ENCODE assay signal across 22 cellular contexts in the genomic region with DNA sequence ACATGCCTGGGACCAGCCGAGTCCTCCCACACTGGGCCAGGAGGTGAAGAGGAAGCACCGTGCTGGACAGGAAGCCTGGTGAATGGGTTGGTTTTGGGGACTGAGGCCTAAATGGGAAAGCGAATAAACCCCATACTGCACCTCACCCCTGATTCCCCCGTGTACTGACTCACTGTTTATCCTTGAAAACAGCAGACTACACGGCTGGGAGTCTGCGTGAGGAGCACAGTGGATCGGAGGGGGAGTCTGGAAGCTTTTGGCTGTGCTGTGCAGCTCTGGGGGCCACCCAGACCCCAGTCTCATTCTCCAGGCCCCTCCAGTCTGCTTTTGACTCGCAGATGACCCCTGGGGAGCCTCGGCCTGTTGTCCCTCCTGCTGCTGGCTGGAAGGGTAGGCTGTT.
DNase-seq lines count a peak whose midpoint lies in the region; ATAC-seq and TF ChIP-seq lines count a peak whose summit lies in the region.
"Had no signal": no experiment of that assay in that cellular context is flagged by ENCODE, and none has a peak within 500 bp of the region (broad histone marks: within the 10 kb centered on the region; RNA-seq: fewer than 3 reads in every experiment).

No MANE protein-coding gene starts in this region.

- ATAC-seq in Right ventricle myocardium inferior = no peak
- no peak for ATAC-seq in heart right ventricle
- no peak for ATAC-seq in aorta (ENCODE audit: low FRiP score)
- no peak for ATAC-seq in GM18907 (IDR thresholded peaks at IDR 0.05; ENCODE audit: unreplicated experiment)
- ATAC-seq: GM12878 had no signal

- H3K27me3 Mint-ChIP-seq in chondrocyte (ENCODE audit: low read depth) (no peaks in the 10 kb centered on the region), glutamatergic neuron (ENCODE audit: unreplicated experiment) (peaks cover 5% of the 10 kb centered on the region)
- H3K27me3 Mint-ChIP-seq: B cell, IgD-negative memory B cell had no signal

- H3K9me3 ChIP-seq in heart right ventricle (peaks cover 0 to 29% (median 14%) of the 10 kb centered on the region in 11 donors), osteoblast (ENCODE audit: low read depth, low read length) (peaks cover 9% of the 10 kb centered on the region), aorta (ENCODE audit: control insufficient read depth, low read length) (peaks cover 3% of the 10 kb centered on the region)

- H3K4me1 Mint-ChIP-seq in chondrocyte (ENCODE audit: low read depth) (peaks cover 6% of the 10 kb centered on the region), glutamatergic neuron (ENCODE audit: low read depth, unreplicated experiment) (no peaks in the 10 kb centered on the region)
- H3K4me1 Mint-ChIP-seq: B cell; CD4-positive, CD25-positive, alpha-beta regulatory T cell; CD8-positive, alpha-beta memory T cell; IgD-negative memory B cell had no signal

- H3K4me1 ChIP-seq in heart right ventricle = no peaks in the 10 kb centered on the region
- H3K4me1 ChIP-seq in osteoblast (ENCODE audit: insufficient read depth, low read length) = no peaks in the 10 kb centered on the region
- H3K4me1 ChIP-seq in aorta (ENCODE audit: control insufficient read depth in 1 of 2, insufficient read depth in 2 of 2, low read length in 2 of 2) = no peaks in the 10 kb centered on the region

- no peaks in the 10 kb centered on the region for H4K20me1 ChIP-seq in osteoblast (ENCODE audit: insufficient read depth, low read length)

- TF ChIP-seq CTCF in heart right ventricle (IDR thresholded peaks at IDR 0.05) = no peak
- no peak for TF ChIP-seq CTCF in chondrocyte (IDR thresholded peaks at IDR 0.05)
- TF ChIP-seq CTCF in osteoblast (IDR thresholded peaks at IDR 0.05; ENCODE audit: extremely low read depth, low read depth, low read length) = no peak
- no peak for TF ChIP-seq CTCF in glutamatergic neuron (IDR thresholded peaks at IDR 0.05; ENCODE audit: partially characterized antibody, unreplicated experiment)

- H3K36me3 Mint-ChIP-seq in chondrocyte (ENCODE audit: low read depth) (peaks cover 6% of the 10 kb centered on the region), glutamatergic neuron (ENCODE audit: unreplicated experiment) (peaks cover 21% of the 10 kb centered on the region)
- H3K36me3 Mint-ChIP-seq: CD4-positive, CD25-positive, alpha-beta regulatory T cell; CD8-positive, alpha-beta memory T cell; IgD-negative memory B cell had no signal

- H3K4me2 ChIP-seq in osteoblast (ENCODE audit: insufficient read depth, low read length) = no peak overlapping the region

- no peaks in the 10 kb centered on the region for H3K79me2 ChIP-seq in osteoblast (ENCODE audit: insufficient read depth, low read length)

- no peak overlapping the region for H2AFZ ChIP-seq in osteoblast (ENCODE audit: low read length)
- H2AFZ ChIP-seq: GM23248 had no signal

- H3K27ac Mint-ChIP-seq in chondrocyte (ENCODE audit: unreplicated experiment) = no peak overlapping the region
- no peak overlapping the region for H3K27ac Mint-ChIP-seq in glutamatergic neuron (ENCODE audit: unreplicated experiment)
- H3K27ac Mint-ChIP-seq: B cell; CD4-positive, CD25-positive, alpha-beta regulatory T cell; CD8-positive, alpha-beta memory T cell; IgD-negative memory B cell had no signal

- H3K4me3 ChIP-seq in heart right ventricle = no peak overlapping the region
- no peak overlapping the region for H3K4me3 ChIP-seq in osteoblast (ENCODE audit: insufficient read depth, low read length)
- no peak overlapping the region for H3K4me3 ChIP-seq in aorta (ENCODE audit: low read length in 2 of 2)
- H3K4me3 ChIP-seq: GM12878, GM23248 had no signal

- intact Hi-C loops in Right ventricle myocardium inferior (cut with DNase I) (no loop called here), heart right ventricle (cut with DNase I) (no loop called here), aorta (cut with DNase I) (no loop called here)

- H3K4me3 Mint-ChIP-seq in chondrocyte (ENCODE audit: unreplicated experiment) (no peak overlapping the region), glutamatergic neuron (ENCODE audit: unreplicated experiment) (no peak overlapping the region)
- H3K4me3 Mint-ChIP-seq: B cell; CD4-positive, CD25-positive, alpha-beta regulatory T cell; CD8-positive, alpha-beta memory T cell; IgD-negative memory B cell had no signal

- no peaks in the 10 kb centered on the region for H3K27me3 ChIP-seq in heart right ventricle
- peaks cover 3% of the 10 kb centered on the region for H3K27me3 ChIP-seq in osteoblast (ENCODE audit: insufficient read depth, low read length)
- H3K27me3 ChIP-seq in aorta (ENCODE audit: control insufficient read depth in 1 of 2, insufficient read depth in 2 of 2, low read length in 1 of 2) = no peaks in the 10 kb centered on the region

- WGBS in heart right ventricle, 2 donors = 63 to 73% methylated on average over 9 of the region's 9 CpGs
- 92% methylated on average over 9 of the region's 9 CpGs for WGBS in aorta, 2 donors

- H3K36me3 ChIP-seq in heart right ventricle = no peaks in the 10 kb centered on the region
- H3K36me3 ChIP-seq in osteoblast (ENCODE audit: insufficient read depth, low read length) = no peaks in the 10 kb centered on the region
- H3K36me3 ChIP-seq in aorta (ENCODE audit: control insufficient read depth in 1 of 2, insufficient read depth in 2 of 2, low read length in 1 of 2) = no peaks in the 10 kb centered on the region

- H3K27ac ChIP-seq in heart right ventricle (no peak overlapping the region), osteoblast (ENCODE audit: low read depth, low read length) (no peak overlapping the region), aorta (ENCODE audit: low read depth in 1 of 2, low read length in 2 of 2) (no peak overlapping the region)
- H3K27ac ChIP-seq: 22Rv1, GM23248, HL-60 had no signal

- peaks cover 14% of the 10 kb centered on the region for H3K9me3 Mint-ChIP-seq in chondrocyte (ENCODE audit: low read depth)
- H3K9me3 Mint-ChIP-seq in glutamatergic neuron (ENCODE audit: unreplicated experiment) = peaks cover 12% of the 10 kb centered on the region

- DNase-seq in Right ventricle myocardium inferior (ENCODE audit: missing footprints) = peak; percentile 11
- no peak for DNase-seq in heart right ventricle
- peak; percentile 62 for DNase-seq in chondrocyte (ENCODE audit: low spot score)
- DNase-seq in osteoblast (ENCODE audit: insufficient read length, low spot score, missing footprints) = peak; percentile 93
- DNase-seq in aorta = no peak
- DNase-seq in glutamatergic neuron = no peak
- DNase-seq: C1 segment of cervical spinal cord; CD4-positive, CD25-positive, alpha-beta regulatory T cell; CD8-positive, alpha-beta memory T cell; COR-L47; DMS 273 treated with DMSO at 0.1 percent for 48 hours; DMS53; DND-41; EL; GM23248; HCEC 1CT had no signal

Comparison
In these comparisons a context has a peak if more than half of its experiments do, and no peak if none do; other contexts are left out.
1. DNase-seq: peak in Right ventricle myocardium inferior (single experiment), chondrocyte (single experiment) and osteoblast (single experiment); none in heart right ventricle (0 of 2), aorta (0 of 2) and glutamatergic neuron (single experiment).